1 cellular context compared by ENCODE assay signal in the genomic region with DNA sequence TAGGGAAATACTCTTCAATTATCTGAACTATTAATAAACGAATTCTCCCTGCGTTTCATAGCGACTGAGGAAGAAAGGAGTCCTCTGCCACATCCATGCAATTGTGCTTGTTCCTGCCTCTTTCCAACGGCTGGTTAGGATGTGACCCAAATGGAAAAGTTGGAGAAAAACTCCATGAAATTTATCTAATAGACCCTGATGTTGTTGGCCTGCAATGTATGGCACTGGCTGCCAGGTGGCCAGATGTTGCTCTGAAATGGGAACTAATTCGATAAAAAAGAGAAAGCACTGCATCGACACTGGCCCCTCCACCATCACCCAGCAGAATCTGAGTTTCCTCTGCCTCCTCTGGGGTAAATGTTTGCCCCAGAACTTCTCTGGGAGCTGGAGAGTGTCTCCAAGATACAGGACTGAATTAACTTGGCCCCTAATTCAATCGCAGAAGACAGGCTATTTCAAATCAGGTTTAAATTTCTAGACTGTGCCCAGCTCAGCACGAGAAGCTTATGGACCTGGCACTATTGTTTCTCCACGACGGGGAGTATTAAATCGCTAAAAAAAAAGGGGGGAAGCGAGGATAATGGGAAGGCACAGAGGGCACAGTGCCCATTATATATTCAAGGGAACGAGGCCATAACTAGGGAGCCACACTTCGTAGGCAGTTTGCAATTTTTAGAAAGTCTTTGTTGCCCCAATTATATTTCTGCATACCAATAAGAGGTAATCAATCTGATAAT.
TF ChIP-seq lines count a peak whose summit lies in the region.

No MANE protein-coding gene starts in this region.

TF ChIP-seq in K562, 482 proteins besides CTCF, POLR2A, EP300 and RAD21:
- TF ChIP-seq BMI1 (IDR thresholded peaks at IDR 0.05; ENCODE audit: low read length) = peak; percentile 3; the same call in 1 of the 2 replicates
- TF ChIP-seq, protein P1, sequence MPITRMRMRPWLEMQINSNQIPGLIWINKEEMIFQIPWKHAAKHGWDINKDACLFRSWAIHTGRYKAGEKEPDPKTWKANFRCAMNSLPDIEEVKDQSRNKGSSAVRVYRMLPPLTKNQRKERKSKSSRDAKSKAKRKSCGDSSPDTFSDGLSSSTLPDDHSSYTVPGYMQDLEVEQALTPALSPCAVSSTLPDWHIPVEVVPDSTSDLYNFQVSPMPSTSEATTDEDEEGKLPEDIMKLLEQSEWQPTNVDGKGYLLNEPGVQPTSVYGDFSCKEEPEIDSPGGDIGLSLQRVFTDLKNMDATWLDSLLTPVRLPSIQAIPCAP (CRISPR knock-in tag; IDR thresholded peaks at IDR 0.05; ENCODE audit: borderline replicate concordance) = no peak
